In the genomic region with DNA sequence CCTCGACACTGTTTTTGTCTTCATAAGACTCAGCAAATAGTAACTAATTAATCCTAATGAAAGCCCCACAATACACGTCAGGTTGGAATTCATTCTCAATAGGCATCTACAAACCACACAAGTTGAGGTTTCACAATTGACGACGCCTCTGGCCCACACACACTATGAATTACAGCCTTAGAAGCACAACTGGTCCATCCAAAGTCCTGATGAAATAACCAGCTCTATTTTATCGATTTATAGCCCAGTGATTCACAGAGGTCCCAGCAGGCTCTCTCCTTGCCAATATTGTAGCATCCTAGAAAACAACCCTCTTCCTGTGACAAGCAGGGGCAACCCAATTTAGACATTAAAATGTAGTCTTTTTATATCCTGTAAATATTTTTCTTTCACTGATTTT, we compare ENCODE assay signal across 25 cellular contexts.
"Had no signal": no experiment of that assay in that cellular context is flagged by ENCODE, and none has a peak within 500 bp of the region (broad histone marks: within the 10 kb centered on the region; RNA-seq: fewer than 3 reads in every experiment).

No MANE protein-coding gene starts in this region.

- H3K27ac Mint-ChIP-seq: memory B cell; natural killer cell; progenitor cell of endocrine pancreas; stimulated activated naive CD8-positive, alpha-beta T cell treated with anti-CD3 and anti-CD28 coated beads, Interleukin-15, amount 100 ng/mL, for 72 hours had no signal

- H3K4me1 ChIP-seq: colonic mucosa, upper lobe of right lung had no signal

- H3K9me3 Mint-ChIP-seq: central memory CD8-positive, alpha-beta T cell; memory B cell; natural killer cell; neural crest cell; stimulated activated naive CD8-positive, alpha-beta T cell treated with anti-CD3 and anti-CD28 coated beads, Interleukin-15, amount 100 ng/mL, for 72 hours had no signal

- H3K36me3 ChIP-seq: colonic mucosa, esophagus muscularis mucosa, gastrocnemius medialis, neutrophil, pancreas, suprapubic skin, transverse colon, upper lobe of right lung had no signal

- H3K9me3 ChIP-seq: colonic mucosa, esophagus muscularis mucosa, gastrocnemius medialis, neutrophil, pancreas, suprapubic skin, transverse colon, upper lobe of right lung had no signal

- H3K27me3 Mint-ChIP-seq: central memory CD8-positive, alpha-beta T cell; memory B cell; progenitor cell of endocrine pancreas; stimulated activated naive CD8-positive, alpha-beta T cell treated with anti-CD3 and anti-CD28 coated beads, Interleukin-15, amount 100 ng/mL, for 72 hours had no signal

- H3K36me3 Mint-ChIP-seq: natural killer cell had no signal

- H3K27me3 ChIP-seq: colonic mucosa, esophagus muscularis mucosa, gastrocnemius medialis, neutrophil, pancreas, suprapubic skin, transverse colon, upper lobe of right lung had no signal

- H3K4me3 Mint-ChIP-seq: central memory CD8-positive, alpha-beta T cell; memory B cell; natural killer cell; neural crest cell; stimulated activated naive CD8-positive, alpha-beta T cell treated with anti-CD3 and anti-CD28 coated beads, Interleukin-15, amount 100 ng/mL, for 72 hours had no signal

- H3K27ac ChIP-seq: colonic mucosa, esophagus muscularis mucosa, gastrocnemius medialis, neutrophil, pancreas, suprapubic skin, transverse colon, upper lobe of right lung had no signal

- ATAC-seq: gastrocnemius medialis; natural killer cell; pancreas; right cardiac atrium; stimulated activated naive CD8-positive, alpha-beta T cell treated with anti-CD3 and anti-CD28 coated beads, Interleukin-15, amount 100 ng/mL, for 72 hours; upper lobe of right lung had no signal

- H3K4me3 ChIP-seq: colonic mucosa, esophagus muscularis mucosa, gastrocnemius medialis, lung, pancreas, smooth muscle cell, suprapubic skin, transverse colon, upper lobe of right lung had no signal

- H3K4me2 ChIP-seq: smooth muscle cell had no signal

- DNase-seq: dermis blood vessel endothelial cell; effector memory CD4-positive, alpha-beta T cell; gastrocnemius medialis; head of caudate nucleus; natural killer cell; pancreas; right cardiac atrium; stimulated activated CD4-positive, alpha-beta T cell treated with anti-CD3 and anti-CD28 coated beads, Interleukin-12 subunit alpha, Interleukin-12 subunit beta, amount 100 ng/mL, for 4 hours; stimulated activated CD4-positive, alpha-beta T cell treated with anti-CD3 and anti-CD28 coated beads, Interleukin-1b, Interleukin-23, amount 100 ng/mL, for 48 hours; stimulated activated CD4-positive, alpha-beta T cell treated with anti-CD3 and anti-CD28 coated beads, Interleukin-4, amount 100 ng/mL, for 1 hour; stimulated activated CD8-positive, alpha-beta memory T cell treated with anti-CD3 and anti-CD28 coated beads, Interleukin-4, amount 100 ng/mL, for 48 hours; stimulated activated naive CD4-positive, alpha-beta T cell; stimulated activated naive CD8-positive, alpha-beta T cell treated with anti-CD3 and anti-CD28 coated beads, Interleukin-15, amount 100 ng/mL, for 72 hours; transverse colon; upper lobe of right lung had no signal

- H3K4me1 Mint-ChIP-seq: natural killer cell, neural crest cell had no signal
